In genomic region chr10:70404906-70405824, GRCh38 we compare ENCODE assay signal across 1 cellular context.
A peak's percentile ranks its signal among the peaks of the same experiment; 100 is the strongest.
TF ChIP-seq lines count a peak whose summit lies in the region.

No MANE protein-coding gene starts in this region.

TF ChIP-seq in K562, 482 proteins besides CTCF, POLR2A, EP300 and RAD21 (continued from another document):
- TF ChIP-seq ARID4B (CRISPR knock-in tag; IDR thresholded peaks at IDR 0.05) (no peak), TOE1 (IDR thresholded peaks at IDR 0.05; ENCODE audit: borderline replicate concordance) (no peak), TOE1 (CRISPR knock-in tag; IDR thresholded peaks at IDR 0.05; ENCODE audit: borderline replicate concordance, low read depth) (no peak), ZNF717 (CRISPR knock-in tag; IDR thresholded peaks at IDR 0.05) (no peak), BRF2 (IDR thresholded peaks at IDR 0.05; ENCODE audit: borderline replicate concordance, insufficient read depth, insufficient read length) (no peak), NFIX (CRISPR knock-in tag; IDR thresholded peaks at IDR 0.05; ENCODE audit: low read depth) (no peak), CEBPG (CRISPR knock-in tag; IDR thresholded peaks at IDR 0.05) (peak; percentile 96), CEBPG (tag; conservative IDR thresholded peaks at IDR 0.05 in 1 of 2, IDR thresholded peaks at IDR 0.05 in 1 of 2) (peak; percentile 97 to 99), ZKSCAN8 (CRISPR knock-in tag; IDR thresholded peaks at IDR 0.05) (no peak), EWSR1 (IDR thresholded peaks at IDR 0.05; ENCODE audit: borderline replicate concordance, low read depth, partially characterized antibody) (no peak), ZKSCAN3 (CRISPR knock-in tag; IDR thresholded peaks at IDR 0.05) (no peak), HDAC3 (IDR thresholded peaks at IDR 0.05; ENCODE audit: borderline replicate concordance, partially characterized antibody) (no peak), STAT5B (CRISPR knock-in tag; IDR thresholded peaks at IDR 0.05) (no peak), FOXA1 (IDR thresholded peaks at IDR 0.05; ENCODE audit: borderline replicate concordance) (no peak), ETS1 (conservative IDR thresholded peaks at IDR 0.05; ENCODE audit: control insufficient read depth, low read depth, low read length) (no peak), CCNT2 (IDR thresholded peaks at IDR 0.05; ENCODE audit: borderline replicate concordance, extremely low read depth, insufficient read length, low read depth, low read length) (no peak), PURB (CRISPR knock-in tag; IDR thresholded peaks at IDR 0.05; ENCODE audit: low read depth) (no peak), CBX3 (IDR thresholded peaks at IDR 0.05; ENCODE audit: borderline replicate concordance in 1 of 2, low read length in 2 of 2) (0 out of 3 replicates have a peak, but pooled peaks of 1 of the 2 experiments have one; percentile 16), ZNF77 (CRISPR knock-in tag; IDR thresholded peaks at IDR 0.05) (no peak), ADNP (tag; IDR thresholded peaks at IDR 0.05) (no peak), ZNF212 (CRISPR knock-in tag; IDR thresholded peaks at IDR 0.05) (no peak), E2F8 (IDR thresholded peaks at IDR 0.05; ENCODE audit: low read depth, partially characterized antibody) (no peak), HMGXB4 (CRISPR knock-in tag; IDR thresholded peaks at IDR 0.05) (no peak), PKNOX1 (IDR thresholded peaks at IDR 0.05) (no peak), FOXO4 (CRISPR knock-in tag; IDR thresholded peaks at IDR 0.05) (no peak), RBM39 (optimal IDR thresholded peaks at IDR 0.05; ENCODE audit: low read depth, low read length) (no peak), KDM5B (IDR thresholded peaks at IDR 0.05; ENCODE audit: insufficient replicate concordance, low read depth, low read length) (no peak), RFX5 (IDR thresholded peaks at IDR 0.05; ENCODE audit: low read depth, low read length) (no peak), ZBTB2 (IDR thresholded peaks at IDR 0.05) (no peak), RFX7 (CRISPR knock-in tag; IDR thresholded peaks at IDR 0.05) (no peak), MECOM (CRISPR knock-in tag; IDR thresholded peaks at IDR 0.05) (no peak), ELF2 (CRISPR knock-in tag; IDR thresholded peaks at IDR 0.05) (no peak), MAFK (IDR thresholded peaks at IDR 0.05; ENCODE audit: low read length) (no peak)
